ENCODE assay signal across 25 cellular contexts in the genomic region with DNA sequence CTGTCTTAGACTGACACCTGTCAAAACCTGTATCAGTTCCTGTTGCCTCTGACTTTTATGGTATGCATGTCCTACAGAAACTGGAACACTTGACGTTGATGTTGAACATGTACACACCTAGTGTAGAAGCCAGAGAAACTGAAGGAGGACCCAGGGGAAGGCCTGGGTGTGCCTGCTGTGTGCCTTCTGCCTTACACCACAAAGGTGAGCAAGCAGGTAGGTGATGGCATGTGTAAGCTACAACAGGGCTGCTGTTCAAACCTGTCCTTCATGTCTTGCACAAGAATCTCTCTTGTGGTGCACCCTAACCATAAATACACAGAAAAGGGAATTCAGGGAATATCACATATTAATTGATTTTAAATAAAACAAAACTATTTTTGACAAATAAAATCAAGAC. TPM values are rescaled to one million over a fixed set of nuclear protein-coding genes. Genes with fewer than 3 reads are reported as not detected.
"Had no signal": no experiment of that assay in that cellular context is flagged by ENCODE, and none has a peak within 500 bp of the region (broad histone marks: within the 10 kb centered on the region; RNA-seq: fewer than 3 reads in every experiment).

No MANE protein-coding gene starts in this region.

- H3K4me3 ChIP-seq: MG63, SJSA1, SK-N-MC had no signal

- H3K27ac ChIP-seq: HL-60, SJSA1, SK-N-MC had no signal

- H3K4me1 ChIP-seq: SJSA1 had no signal

- H3K9me3 ChIP-seq: SJSA1 had no signal

- FAIRE-seq: HTR-8/SVneo, RCC 7860 had no signal

- H3K36me3 ChIP-seq: MG63, SJSA1 had no signal

- H3K27me3 ChIP-seq: MG63, SJSA1 had no signal

- DNase-seq: KBM-7, MG63, NCI-H1092, NCI-H1105 treated with DMSO at 0.1 percent for 48 hours, NCI-H1417 treated with DMSO at 0.1 percent for 48 hours, NCI-H146, NCI-H1694 treated with DMSO at 0.1 percent for 48 hours, NCI-H1930, NCI-H2081, NCI-H2107, NCI-H2227 treated with DMSO at 0.1 percent for 48 hours, NCI-H446, NCI-H510A, NCI-H524 treated with DMSO at 0.1 percent for 48 hours, NCI-H69, NCI-H774, Right ventricle myocardium superior, RPMI8226, SIG-M5 had no signal

RNA-seq across cellular contexts. Expression of a gene that starts 13.6 kb away (rescaled TPM):
- total RNA-seq: LHCN-M2, SJSA1 had no signal

RNA-seq across cellular contexts. Expression of a gene that starts 59.1 kb away (rescaled TPM):
- total RNA-seq: SJSA1 had no signal
